In the genomic region with DNA sequence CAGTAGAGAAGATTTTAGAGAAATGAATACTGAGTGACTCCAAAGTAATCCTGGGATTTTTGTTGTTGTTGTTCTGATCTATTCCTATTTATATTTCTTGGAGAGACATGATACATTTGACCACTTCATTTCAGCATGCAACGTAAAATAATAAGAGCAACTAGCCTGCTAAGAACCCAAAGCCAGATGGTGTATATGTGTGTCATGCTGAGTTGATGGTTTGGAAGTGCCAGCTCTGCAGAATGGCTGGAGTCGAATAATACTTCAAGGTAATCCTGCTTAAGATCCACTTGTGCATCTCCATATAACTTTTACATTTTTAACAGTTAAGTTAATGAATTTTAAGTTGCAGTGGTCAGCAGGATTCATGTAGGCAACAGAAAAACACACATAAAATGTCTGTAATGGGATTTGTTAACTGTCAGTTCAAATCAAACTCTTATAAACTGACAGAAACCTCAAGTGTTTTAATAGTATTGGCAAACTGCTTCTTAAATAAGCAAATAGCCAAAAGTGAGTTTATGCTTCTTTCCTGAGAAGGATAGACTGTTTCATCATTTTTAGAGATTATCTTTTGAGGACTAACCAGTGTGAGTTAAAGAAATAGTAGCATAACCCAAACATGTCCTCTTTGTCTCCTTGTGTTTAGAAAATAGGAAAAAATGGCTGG, we compare ENCODE assay signal across 13 cellular contexts.
"Had no signal": no experiment of that assay in that cellular context is flagged by ENCODE, and none has a peak within 500 bp of the region (broad histone marks: within the 10 kb centered on the region; RNA-seq: fewer than 3 reads in every experiment).

No MANE protein-coding gene starts in this region.

- ATAC-seq: naive thymus-derived CD8-positive, alpha-beta T cell; stimulated activated memory B cell treated with anti-CD40 and anti-IgM and Interleukin-4, amounts not matched to agents 10 μg/mL and 1 μg/mL and 100 μg/mL, for 72 hours had no signal

- DNase-seq: activated CD4-positive, alpha-beta T cell treated with anti-CD3 and anti-CD28 coated beads, Interleukin-2, amount 50 U/mL, for 48 hours; activated naive CD4-positive, alpha-beta T cell treated with anti-CD3 and anti-CD28 coated beads, Interleukin-2, amount 10 ng/mL, durations not matched to agents 7 days and 5 days; activated T-cell treated with anti-CD3 and anti-CD28 coated beads, Interleukin-2, amount 50 U/mL, for 1 hour; colonic mucosa; foreskin fibroblast; mesenchymal stem cell; naive thymus-derived CD8-positive, alpha-beta T cell; stimulated activated CD4-positive, alpha-beta T cell treated with anti-CD3 and anti-CD28 coated beads, Interleukin-2, amount 100 ng/mL, for 48 hours; T1000; thyroid gland had no signal

- H3K27me3 ChIP-seq: colonic mucosa, esophagus muscularis mucosa, right atrium auricular region, thyroid gland had no signal

- H3K4me1 ChIP-seq: colonic mucosa, esophagus muscularis mucosa, right atrium auricular region, thyroid gland had no signal

- H3K27ac ChIP-seq: colonic mucosa, esophagus muscularis mucosa, right atrium auricular region, thyroid gland had no signal

- H3K4me3 ChIP-seq: colonic mucosa, esophagus muscularis mucosa, right atrium auricular region, thyroid gland had no signal

- H3K36me3 ChIP-seq: colonic mucosa, right atrium auricular region, thyroid gland had no signal

- H3K9me3 ChIP-seq: colonic mucosa, thyroid gland had no signal
